37 cellular contexts compared by ENCODE assay signal in genomic region chr10:126324826-126325225, GRCh38.
"Had no signal": no experiment of that assay in that cellular context is flagged by ENCODE, and none has a peak within 500 bp of the region (broad histone marks: within the 10 kb centered on the region; RNA-seq: fewer than 3 reads in every experiment).

No MANE protein-coding gene starts in this region.

- H3K36me3 Mint-ChIP-seq: activated CD4-positive, alpha-beta memory T cell treated with anti-CD3 and anti-CD28 coated beads for 36 hours; activated naive CD8-positive, alpha-beta T cell; activated naive CD8-positive, alpha-beta T cell treated with anti-CD3 and anti-CD28 coated beads, Interleukin-2, amount 10 ng/mL, durations not matched to agents 7 days and 5 days had no signal

- H3K27me3 ChIP-seq: ascending aorta, cardiac muscle cell had no signal

- DNase-seq: activated B cell treated with CpG ODN at 0.5 μM for 24 hours; activated CD4-positive, alpha-beta memory T cell treated with anti-CD3 and anti-CD28 coated beads for 36 hours; activated CD4-positive, alpha-beta T cell treated with anti-CD3 and anti-CD28 coated beads for 4 hours; activated CD4-positive, alpha-beta T cell treated with anti-CD3 and anti-CD28 coated beads, Interleukin-2, amount 10 ng/mL, durations not matched to agents 24 days and 14 days; activated CD4-positive, alpha-beta T cell treated with anti-CD3 and anti-CD28 coated beads, Interleukin-2, amount 50 U/mL, for 1 hour; activated CD4-positive, alpha-beta T cell treated with anti-CD3 and anti-CD28 coated beads, Interleukin-2, amount 50 U/mL, for 4 hours; activated CD4-positive, CD25-positive, alpha-beta regulatory T cell treated with anti-CD3 and anti-CD28 coated beads, Interleukin-2, amount 50 U/mL, for 72 hours; activated CD8-positive, alpha-beta memory T cell treated with anti-CD3 and anti-CD28 coated beads, Interleukin-2, amount 50 U/mL, for 4 hours; activated CD8-positive, alpha-beta T cell treated with anti-CD3 and anti-CD28 coated beads for 36 hours; activated effector memory CD4-positive, alpha-beta T cell treated with anti-CD3 and anti-CD28 coated beads, Interleukin-2, amount 50 U/mL, for 16 hours; activated gamma-delta T cell treated with Interleukin-2 at 50 U/mL for 16 hours; activated naive CD4-positive, alpha-beta T cell; activated naive CD4-positive, alpha-beta T cell treated with anti-CD3 and anti-CD28 coated beads for 36 hours; activated naive CD4-positive, alpha-beta T cell treated with anti-CD3 and anti-CD28 coated beads, Interleukin-2, amount 50 U/mL, for 16 hours; activated naive CD8-positive, alpha-beta T cell treated with anti-CD3 and anti-CD28 coated beads, Interleukin-2, amount 10 ng/mL, durations not matched to agents 7 days and 5 days; activated naive CD8-positive, alpha-beta T cell treated with anti-CD3 and anti-CD28 coated beads, Interleukin-2, amount 50 U/mL, for 24 hours; activated T-cell treated with anti-CD3 and anti-CD28 coated beads for 4 hours; activated T-cell treated with anti-CD3 and anti-CD28 coated beads, Interleukin-2, amount 50 U/mL, for 1 hour; activated T-cell treated with anti-CD3 and anti-CD28 coated beads, Interleukin-2, amount 50 U/mL, for 4 hours; activated T-cell treated with anti-CD3 and anti-CD28 coated beads, Interleukin-2, amount 50 U/mL, for 72 hours; amygdala; anterior cingulate cortex; caudate nucleus; T-helper 1 cell; T-helper 2 cell; T-helper 9 cell had no signal

- H3K27ac Mint-ChIP-seq: activated B cell treated with CpG ODN at 0.5 μM for 24 hours; activated CD4-positive, alpha-beta memory T cell treated with anti-CD3 and anti-CD28 coated beads for 36 hours; activated CD4-positive, alpha-beta T cell treated with anti-CD3 and anti-CD28 coated beads, Interleukin-2, amount 10 ng/mL, durations not matched to agents 24 days and 14 days; activated CD8-positive, alpha-beta T cell treated with anti-CD3 and anti-CD28 coated beads for 36 hours; activated naive CD4-positive, alpha-beta T cell treated with anti-CD3 and anti-CD28 coated beads for 36 hours; activated naive CD8-positive, alpha-beta T cell; activated naive CD8-positive, alpha-beta T cell treated with anti-CD3 and anti-CD28 coated beads, Interleukin-2, amount 10 ng/mL, durations not matched to agents 7 days and 5 days; activated naive CD8-positive, alpha-beta T cell treated with anti-CD3 and anti-CD28 coated beads, Interleukin-2, amount 50 U/mL, for 24 hours; activated T-cell treated with anti-CD3 and anti-CD28 coated beads, Interleukin-2, amount 50 U/mL, for 72 hours; activated T-helper 1 cell treated with anti-CD3 and anti-CD28 coated beads, Interleukin-12 subunit alpha, Interleukin-12 subunit beta, Interleukin-2, Interleukin-4 antibody, amounts not matched to agents 30 ng/mL and 10 ng/mL and 1 ng/mL, durations not matched to agents 14 hours and 24 hours and 36 hours; activated T-helper 17 cell treated with anti-CD3 and anti-CD28 coated beads, Interleukin-2, amount 50 U/mL, for 72 hours; brain; T-helper 1 cell treated with Interleukin-12 subunit alpha and Interleukin-12 subunit beta and Interleukin-4 antibody, amounts not matched to agents 30 μg/mL and 1 μg/mL, for 36 hours; T-helper 2 cell treated with Interferon-gamma antibody and Interleukin-4, amounts not matched to agents 5 μg/mL and 100 μg/mL, for 36 hours had no signal

- H3K9me3 ChIP-seq: ascending aorta had no signal

- H3K4me3 ChIP-seq: ascending aorta, cardiac muscle cell had no signal

- H3K36me3 ChIP-seq: ascending aorta, cardiac muscle cell had no signal

- H3K27ac ChIP-seq: ascending aorta, cardiac muscle cell, VCaP had no signal

- ATAC-seq: activated CD8-positive, alpha-beta T cell treated with anti-CD3 and anti-CD28 coated beads for 36 hours; activated naive CD8-positive, alpha-beta T cell treated with anti-CD3 and anti-CD28 coated beads, Interleukin-2, amount 50 U/mL, for 24 hours; activated T-cell treated with anti-CD3 and anti-CD28 coated beads, Interleukin-2, amount 50 U/mL, for 4 hours; activated T-cell treated with anti-CD3 and anti-CD28 coated beads, Interleukin-2, amount 50 U/mL, for 72 hours; activated T-helper 17 cell treated with anti-CD3 and anti-CD28 coated beads, Interleukin-2, amount 50 U/mL, for 72 hours had no signal

- H3K9me3 Mint-ChIP-seq: activated B cell treated with CpG ODN at 0.5 μM for 24 hours; activated CD8-positive, alpha-beta T cell treated with anti-CD3 and anti-CD28 coated beads for 36 hours; activated naive CD4-positive, alpha-beta T cell treated with anti-CD3 and anti-CD28 coated beads for 36 hours; activated naive CD8-positive, alpha-beta T cell treated with anti-CD3 and anti-CD28 coated beads, Interleukin-2, amount 10 ng/mL, durations not matched to agents 7 days and 5 days; activated naive CD8-positive, alpha-beta T cell treated with anti-CD3 and anti-CD28 coated beads, Interleukin-2, amount 50 U/mL, for 24 hours; activated T-cell treated with anti-CD3 and anti-CD28 coated beads, Interleukin-2, amount 50 U/mL, for 4 hours; activated T-helper 1 cell treated with anti-CD3 and anti-CD28 coated beads, Interleukin-12 subunit alpha, Interleukin-12 subunit beta, Interleukin-2, Interleukin-4 antibody, amounts not matched to agents 30 ng/mL and 10 ng/mL and 1 ng/mL, durations not matched to agents 14 hours and 24 hours and 36 hours; T-helper 1 cell treated with Interleukin-12 subunit alpha and Interleukin-12 subunit beta and Interleukin-4 antibody, amounts not matched to agents 30 μg/mL and 1 μg/mL, for 36 hours had no signal

- FAIRE-seq: bronchial epithelial cell, TTC549 had no signal

- H3K4me1 ChIP-seq: ascending aorta had no signal
